24 cellular contexts compared by ENCODE assay signal in genomic region chr1:70434253-70434859, GRCh38. TPM values are rescaled to one million over a fixed set of nuclear protein-coding genes. Genes with fewer than 3 reads are reported as not detected.
DNase-seq lines count a peak whose midpoint lies in the region; ATAC-seq, FAIRE-seq and TF ChIP-seq lines count a peak whose summit lies in the region.
"Had no signal": no experiment of that assay in that cellular context is flagged by ENCODE, and none has a peak within 500 bp of the region (broad histone marks: within the 10 kb centered on the region; RNA-seq: fewer than 3 reads in every experiment).

No MANE protein-coding gene starts in this region.

- 100% methylated on average over 1 of the region's 1 CpG for WGBS in GM12878 (ENCODE audit: insufficient coverage, insufficient replicate concordance, low lambda C conversion rate, missing lambda C conversion rate)

- RAD21 ChIA-PET in GM12878 (lab: Charles Lee; ENCODE audit: unreplicated experiment), result no interaction called here

- H3K36me3 ChIP-seq in HEK293 (ENCODE audit: control insufficient read depth in 2 of 2, insufficient read depth in 1 of 2, low read length in 2 of 2) (peaks cover 6 to 51% of the 10 kb centered on the region in 2 experiments), GM12878 (ENCODE audit: control insufficient read depth in 2 of 2, insufficient read depth in 2 of 2, low read length in 1 of 2) (peaks cover 2 to 6% of the 10 kb centered on the region in 2 experiments; a peak in 3 of 4 replicates), uterus (no peaks in the 10 kb centered on the region)
- H3K36me3 ChIP-seq: BE2C had no signal

- H3K4me3 ChIP-seq in HEK293 (ENCODE audit: low read depth, low read length), result no peak overlapping the region
- H3K4me3 ChIP-seq in GM12878, result no peak overlapping the region
- H3K4me3 ChIP-seq in uterus, result no peak overlapping the region
- H3K4me3 ChIP-seq: A549; BLaER1 treated with 17β-estradiol and CSF1 and Interleukin-3, amounts not matched to agents 10 nM and 100 nM; GM23338 had no signal

- H3K9me3 ChIP-seq in HEK293 (ENCODE audit: control insufficient read depth, insufficient read depth, low read depth, low read length) (no peaks in the 10 kb centered on the region), GM12878 (replicated peaks; ENCODE audit: control insufficient read depth, insufficient read depth, low read length) (no peaks in the 10 kb centered on the region), uterus (no peaks in the 10 kb centered on the region)
- H3K9me3 ChIP-seq: A549; BE2C; BLaER1 treated with 17β-estradiol and CSF1 and Interleukin-3, amounts not matched to agents 10 nM and 100 nM had no signal

- SMC1A ChIA-PET in GM12878 (lab: Charles Lee; ENCODE audit: uncharacterized antibody, unreplicated experiment), result interaction anchor here (0.6 to 1.7 kb wide), 3 partner anchors 13 to 74 kb away, joined by 3 to 6 read pairs (median 3); no protein-coding TSS in a partner anchor

- H4K20me1 ChIP-seq in GM12878 (ENCODE audit: control insufficient read depth, insufficient read depth), result no peaks in the 10 kb centered on the region
- H4K20me1 ChIP-seq: BLaER1 treated with 17β-estradiol and CSF1 and Interleukin-3, amounts not matched to agents 10 nM and 100 nM had no signal

- ATAC-seq in GM12878 (no peak), HG03196 (IDR thresholded peaks at IDR 0.05; ENCODE audit: unreplicated experiment) (no peak)
- no peak for ATAC-seq in stimulated activated naive CD8-positive, alpha-beta T cell treated with anti-CD3 and anti-CD28 coated beads, Interleukin-15, Interleukin-2, amounts not matched to agents 100 U/mL and 50 U/mL, for 24 hours
- ATAC-seq: A549, GM23338, HCT116 had no signal

- TF ChIP-seq EP300 in GM12878 (IDR thresholded peaks at IDR 0.05; ENCODE audit: borderline replicate concordance in 1 of 2, control insufficient read depth in 1 of 2, low read depth in 2 of 2, low read length in 2 of 2), result no peak

- H3K27ac ChIP-seq in HEK293 (ENCODE audit: extremely low read depth, low read depth, low read length), result no peak overlapping the region
- H3K27ac ChIP-seq in GM12878 (ENCODE audit: control insufficient read depth, insufficient read depth), result no peak overlapping the region
- no peak overlapping the region for H3K27ac ChIP-seq in uterus
- H3K27ac ChIP-seq: A549; BLaER1 treated with 17β-estradiol and CSF1 and Interleukin-3, amounts not matched to agents 10 nM and 100 nM had no signal

- POLR2A ChIA-PET in HEK293 (lab: Yijun Ruan, JAX) (interaction anchor here (0.6 kb wide), 1 partner anchor 631 kb away, joined by 3 read pairs; no protein-coding TSS in a partner anchor), GM12878 (lab: Charles Lee) (no interaction called here)

- TF ChIP-seq RAD21 in GM12878 (IDR thresholded peaks at IDR 0.05; ENCODE audit: insufficient read depth, low read depth, low read length), result no peak

- intact Hi-C loops in GM12878 (cut with micrococcal nuclease; ENCODE audit: unreplicated experiment) (no loop called here), uterus (cut with DNase I; ENCODE audit: low total_unique reads) (loop anchor here (10.0 kb wide), 1 partner anchor 620 kb away; no protein-coding TSS in a partner anchor)

- H3K4me2 ChIP-seq in GM12878 (ENCODE audit: control insufficient read depth, insufficient read depth), result no peak overlapping the region
- H3K4me2 ChIP-seq: A549; BLaER1 treated with 17β-estradiol and CSF1 and Interleukin-3, amounts not matched to agents 10 nM and 100 nM; GM23338 had no signal

- no peaks in the 10 kb centered on the region for H3K4me1 ChIP-seq in HEK293 (ENCODE audit: control insufficient read depth, insufficient read depth, low read length)
- no peaks in the 10 kb centered on the region for H3K4me1 ChIP-seq in GM12878 (ENCODE audit: control insufficient read depth, insufficient read depth, low read length)
- no peaks in the 10 kb centered on the region for H3K4me1 ChIP-seq in uterus
- H3K4me1 ChIP-seq: BE2C; BLaER1 treated with 17β-estradiol and CSF1 and Interleukin-3, amounts not matched to agents 10 nM and 100 nM had no signal

- TSS peak; percentile 49 for BruUV-seq in GM12878 (replicated peaks; lab: Mats Ljungman, UMichigan)

- CTCF ChIA-PET in HEK293 (lab: Yijun Ruan, JAX) (interaction anchor here (0.6 kb wide), 2 partner anchors 20 to 1049 kb away, joined by 3 to 4 read pairs; no protein-coding TSS in a partner anchor), GM12878 (lab: Yijun Ruan, JAX) (interaction anchor here (0.6 kb wide), 1 partner anchor 12 kb away, joined by 3 read pairs; no protein-coding TSS in a partner anchor)

- H3K9ac ChIP-seq in GM12878 (ENCODE audit: control insufficient read depth, insufficient read depth, low read length), result no peak overlapping the region
- H3K9ac ChIP-seq: BLaER1 treated with 17β-estradiol and CSF1 and Interleukin-3, amounts not matched to agents 10 nM and 100 nM had no signal

- H2AFZ ChIP-seq in GM12878 (ENCODE audit: control insufficient read depth, low read depth, low read length), result no peak overlapping the region
- H2AFZ ChIP-seq: GM23338 had no signal

- no peaks in the 10 kb centered on the region for H3K79me2 ChIP-seq in GM12878 (ENCODE audit: control insufficient read depth, insufficient read depth, low read length)

- in situ Hi-C loops in GM12878 (cut with MboI), result no loop called here

- FAIRE-seq in GM12878 (lab: Jason Lieb, UNC), result no peak
- FAIRE-seq: A549, D721Med, GM12891, GM18507 had no signal

- DNase-seq in GM12878 (ENCODE audit: low read depth, low spot score) (no peak), dedifferentiated amniotic fluid mesenchymal stem cell (ENCODE audit: extremely low spot score) (peak; percentile 12), uterus (no peak)
- no peak for DNase-seq in stimulated activated naive CD8-positive, alpha-beta T cell treated with anti-CD3 and anti-CD28 coated beads, Interleukin-15, Interleukin-2, amounts not matched to agents 100 U/mL and 50 U/mL, for 24 hours
- DNase-seq: 8988T; ACHN; AML-193; BE2C; CD4-positive, alpha-beta T cell; CD8-positive, alpha-beta memory T cell; DMS 273 treated with DMSO at 0.1 percent for 48 hours; DMS79; EL; GDM1; H9 had no signal

- no peak for TF ChIP-seq POLR2A in GM12878 (IDR thresholded peaks at IDR 0.05; ENCODE audit: low read depth, low read length)
- no peak for TF ChIP-seq POLR2A in uterus (IDR thresholded peaks at IDR 0.05)

- TF ChIP-seq CTCF in HEK293 (tag by site-specific recombination; IDR thresholded peaks at IDR 0.05), result no peak
- no peak for TF ChIP-seq CTCF in GM12878 (IDR thresholded peaks at IDR 0.05 in 2 of 3, conservative IDR thresholded peaks at IDR 0.05 in 1 of 3; ENCODE audit: control insufficient read depth in 2 of 3, extremely low read depth in 1 of 3, insufficient read depth in 1 of 3, low read depth in 3 of 3, low read length in 3 of 3)
- TF ChIP-seq CTCF in uterus (IDR thresholded peaks at IDR 0.05), result no peak

- H3K27me3 ChIP-seq in GM12878 (replicated peaks in 1 of 2; ENCODE audit: control insufficient read depth in 2 of 2, insufficient read depth in 2 of 2, low read length in 1 of 2), result no peaks in the 10 kb centered on the region
- H3K27me3 ChIP-seq in uterus, result no peaks in the 10 kb centered on the region
- H3K27me3 ChIP-seq: BE2C; BLaER1 treated with 17β-estradiol and CSF1 and Interleukin-3, amounts not matched to agents 10 nM and 100 nM had no signal

TF ChIP-seq in HEK293, 187 proteins besides CTCF, POLR2A, EP300 and RAD21:
- TF ChIP-seq, protein P1, sequence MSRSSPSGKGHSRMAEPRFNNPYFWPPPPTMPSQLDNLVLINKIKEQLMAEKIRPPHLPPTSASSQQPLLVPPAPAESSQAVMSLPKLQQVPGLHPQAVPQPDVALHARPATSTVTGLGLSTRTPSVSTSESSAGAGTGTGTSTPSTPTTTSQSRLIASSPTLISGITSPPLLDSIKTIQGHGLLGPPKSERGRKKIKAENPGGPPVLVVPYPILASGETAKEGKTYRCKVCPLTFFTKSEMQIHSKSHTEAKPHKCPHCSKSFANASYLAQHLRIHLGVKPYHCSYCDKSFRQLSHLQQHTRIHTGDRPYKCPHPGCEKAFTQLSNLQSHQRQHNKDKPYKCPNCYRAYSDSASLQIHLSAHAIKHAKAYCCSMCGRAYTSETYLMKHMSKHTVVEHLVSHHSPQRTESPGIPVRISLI (tag by site-specific recombination; IDR thresholded peaks at IDR 0.05), result peak; percentile 66
- no peak for TF ChIP-seq ZNF621 (tag by site-specific recombination; IDR thresholded peaks at IDR 0.05)

TF ChIP-seq in GM12878, 131 proteins besides CTCF, POLR2A, EP300 and RAD21 (continues in another document):
- TF ChIP-seq SREBF1 (IDR thresholded peaks at IDR 0.05; ENCODE audit: low read length), result no peak
- TF ChIP-seq, protein P2, sequence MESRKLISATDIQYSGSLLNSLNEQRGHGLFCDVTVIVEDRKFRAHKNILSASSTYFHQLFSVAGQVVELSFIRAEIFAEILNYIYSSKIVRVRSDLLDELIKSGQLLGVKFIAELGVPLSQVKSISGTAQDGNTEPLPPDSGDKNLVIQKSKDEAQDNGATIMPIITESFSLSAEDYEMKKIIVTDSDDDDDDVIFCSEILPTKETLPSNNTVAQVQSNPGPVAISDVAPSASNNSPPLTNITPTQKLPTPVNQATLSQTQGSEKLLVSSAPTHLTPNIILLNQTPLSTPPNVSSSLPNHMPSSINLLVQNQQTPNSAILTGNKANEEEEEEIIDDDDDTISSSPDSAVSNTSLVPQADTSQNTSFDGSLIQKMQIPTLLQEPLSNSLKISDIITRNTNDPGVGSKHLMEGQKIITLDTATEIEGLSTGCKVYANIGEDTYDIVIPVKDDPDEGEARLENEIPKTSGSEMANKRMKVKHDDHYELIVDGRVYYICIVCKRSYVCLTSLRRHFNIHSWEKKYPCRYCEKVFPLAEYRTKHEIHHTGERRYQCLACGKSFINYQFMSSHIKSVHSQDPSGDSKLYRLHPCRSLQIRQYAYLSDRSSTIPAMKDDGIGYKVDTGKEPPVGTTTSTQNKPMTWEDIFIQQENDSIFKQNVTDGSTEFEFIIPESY (IDR thresholded peaks at IDR 0.05), result no peak

RNA-seq across cellular contexts. Expression of gene CTH, which starts 23.3 kb away (rescaled TPM):
- total RNA-seq in GM12878 (2013; cell fraction: nucleolus; rRNA removed), result 3.9 and 4.5 TPM in 2 replicates
- 6.3 and 6.6 TPM in 2 replicates for total RNA-seq in GM12878 (2014; rRNA removed)
- total RNA-seq in GM12878 (2014; rRNA removed; fragmentation: Illumina TruSeq; extraction: Trizol), result 8.0 and 9.5 TPM in 2 replicates
- 7.2 and 8.8 TPM in 2 replicates for total RNA-seq in GM12878 (2021)
- polyA plus RNA-seq in GM12878 (2011; ENCODE audit: low read depth), result 11.0 TPM
- polyA plus RNA-seq in GM12878 (2011; rRNA removed), result 17.5 and 26.1 TPM in 2 replicates
- 13.6 and 19.0 TPM in 2 replicates for polyA plus RNA-seq in GM12878 (2011; cell fraction: cytosol; rRNA removed)
- 12.8 and 13.2 TPM in 2 replicates for polyA plus RNA-seq in GM12878 (2011; cell fraction: nucleus; rRNA removed)
- 11.1 and 17.2 TPM in 2 replicates for polyA plus RNA-seq in GM12878 (2012)
- polyA plus RNA-seq in GM12878 (2014; fragmentation: Illumina TruSeq; extraction: Trizol), result 11.0 and 12.9 TPM in 2 replicates
- 10 to 100 TPM in 1 of 2 experiments, 1 to 10 TPM in 1; 9.8 to 12.5 TPM for polyA plus RNA-seq in GM12878 (2014; fragmentation: Nextera tagmentation; extraction: Ambion mirVana)
- 8.0 TPM in 2 replicates for polyA plus RNA-seq in GM12878 (2014; rRNA removed)
- 10 to 100 TPM; 12.5 to 13.5 TPM for polyA plus RNA-seq in GM12878 (2016; fragmentation: Nextera tagmentation; extraction: Ambion mirVana)
- 13.6 and 20.5 TPM in 2 replicates for polyA minus RNA-seq in GM12878 (2011; rRNA and poly(A)+ RNA removed)
- 6.4 and 7.4 TPM in 2 replicates for polyA minus RNA-seq in GM12878 (2011; cell fraction: cytosol; rRNA and poly(A)+ RNA removed)
- polyA minus RNA-seq in GM12878 (2011; cell fraction: nucleus; rRNA and poly(A)+ RNA removed), result 11.0 and 16.7 TPM in 2 replicates
- 10 to 100 TPM in 1 of 4 donors, 1 to 10 TPM in 3; 1.0 to 11.2 (median 3.5) TPM for total RNA-seq in uterus
